Comparison of ENCODE assay signal across 8 cellular contexts in genomic region chr16:46607529-46607928, GRCh38. TPM values are rescaled to one million over a fixed set of nuclear protein-coding genes. Genes with fewer than 3 reads are reported as not detected.
DNase-seq lines count a peak whose midpoint lies in the region; ATAC-seq, FAIRE-seq and TF ChIP-seq lines count a peak whose summit lies in the region.

No MANE protein-coding gene starts in this region.

- FAIRE-seq in K562 (lab: Jason Lieb, UNC), result no peak

- CTCF ChIA-PET in K562 (lab: Yijun Ruan, JAX; ENCODE audit: low intra/inter-chr PET ratio), result interaction anchor here (1.5 kb wide), 1 partner anchor 54 kb away, joined by 7 read pairs; no protein-coding TSS in a partner anchor

- H2AFZ ChIP-seq in KMS-11 (ENCODE audit: low read depth) (no peak overlapping the region), K562 (ENCODE audit: low read depth, low read length) (no peak overlapping the region)

- ATAC-seq in K562 (peak; percentile 56), lung (ENCODE audit: insufficient read depth, low FRiP score) (no peak), HG02970 (IDR thresholded peaks at IDR 0.05; ENCODE audit: low FRiP score, unreplicated experiment) (no peak), HG03175 (IDR thresholded peaks at IDR 0.05; ENCODE audit: unreplicated experiment) (no peak), HG02852 (IDR thresholded peaks at IDR 0.05; ENCODE audit: unreplicated experiment) (no peak), HG03469 (IDR thresholded peaks at IDR 0.05; ENCODE audit: unreplicated experiment) (no peak)

- intact Hi-C loops in K562 (cut with micrococcal nuclease), result loop anchor here (5.0 kb wide), 1 partner anchor 50 kb away; no protein-coding TSS in a partner anchor

- no peaks in the 10 kb centered on the region for H3K9me3 ChIP-seq in K562 (replicated peaks; ENCODE audit: control insufficient read depth, insufficient read depth, low read depth, low read length)
- no peaks in the 10 kb centered on the region for H3K9me3 ChIP-seq in lung (ENCODE audit: control insufficient read depth in 2 of 2, insufficient read depth in 1 of 2, low read length in 1 of 2)

- DNase-seq in K562 (ENCODE audit: extremely low read depth in 1 of 4, low spot score in 3 of 4), result peak; percentile 17 to 35 (median 29)
- no peak for DNase-seq in lung (ENCODE audit: low spot score)

- TF ChIP-seq EP300 in K562 (IDR thresholded peaks at IDR 0.05; ENCODE audit: low read length), result no peak

- TF ChIP-seq POLR2A in K562 (conservative IDR thresholded peaks at IDR 0.05), result no peak

- no peaks in the 10 kb centered on the region for H3K9me1 ChIP-seq in K562 (ENCODE audit: control insufficient read depth, insufficient read depth, low read length)

- peaks cover 3% of the 10 kb centered on the region for H3K4me1 ChIP-seq in KMS-11 (ENCODE audit: low read depth, poor library complexity, severe bottlenecking)
- no peaks in the 10 kb centered on the region for H3K4me1 ChIP-seq in K562 (replicated peaks in 1 of 2; ENCODE audit: control insufficient read depth in 2 of 2, insufficient read depth in 2 of 2, low read length in 2 of 2)
- H3K4me1 ChIP-seq in lung (ENCODE audit: control insufficient read depth in 2 of 2, insufficient read depth in 2 of 2, low read length in 2 of 2), result no peaks in the 10 kb centered on the region

- no peak overlapping the region for H3K27ac ChIP-seq in C4-2B
- no peak overlapping the region for H3K27ac ChIP-seq in KMS-11
- H3K27ac ChIP-seq in K562 (ENCODE audit: extremely low read depth, low read depth, low read length), result no peak overlapping the region
- H3K27ac ChIP-seq in lung (ENCODE audit: low read depth in 1 of 2, low read length in 1 of 2), result no peak overlapping the region

- peak; percentile 55 to 59; a peak in 3 of 4 replicates for TF ChIP-seq RAD21 in K562 (CRISPR knock-in tag; conservative IDR thresholded peaks at IDR 0.05 in 1 of 2, IDR thresholded peaks at IDR 0.05 in 1 of 2)

- H3K4me3 ChIP-seq in KMS-11 (IDR thresholded peaks at IDR 0.05; ENCODE audit: insufficient read depth, low read depth, low read length) (no peak overlapping the region), K562 (no peak overlapping the region), lung (no peak overlapping the region)

- 18% methylated on average over 1 of the region's 1 CpG for WGBS in K562 (ENCODE audit: insufficient coverage, low coverage, missing lambda C conversion rate)
- WGBS in lung, 2 donors, result 75 to 86% methylated on average over 1 of the region's 1 CpG

- H3K36me3 ChIP-seq in KMS-11 (ENCODE audit: insufficient read depth) (no peaks in the 10 kb centered on the region), K562 (ENCODE audit: control insufficient read depth, insufficient read depth, low read length) (peaks cover 67% of the 10 kb centered on the region), lung (ENCODE audit: control insufficient read depth in 2 of 2, insufficient read depth in 2 of 2, low read length in 2 of 2) (no peaks in the 10 kb centered on the region)

- H3K27me3 ChIP-seq in KMS-11 (ENCODE audit: insufficient read depth, low read depth) (no peaks in the 10 kb centered on the region), K562 (ENCODE audit: control insufficient read depth in 2 of 2, insufficient read depth in 2 of 2, low read length in 2 of 2) (no peaks in the 10 kb centered on the region), lung (ENCODE audit: control insufficient read depth, insufficient read depth) (no peaks in the 10 kb centered on the region)

- in situ Hi-C loops in K562 (cut with MboI), result no loop called here

- no peak overlapping the region for H3K9ac ChIP-seq in KMS-11
- no peak overlapping the region for H3K9ac ChIP-seq in K562 (ENCODE audit: insufficient read depth in 1 of 2, low read depth in 2 of 2, low read length in 2 of 2)

- POLR2A ChIA-PET in K562 (lab: Yijun Ruan, JAX), result interaction anchor here (0.8 to 1.4 kb wide), 3 partner anchors 10 to 38 kb away, joined by 3 to 4 read pairs (median 3); partner anchors contain the start of gene SHCBP1

- peak; percentile 49 for TF ChIP-seq CTCF in C4-2B (conservative IDR thresholded peaks at IDR 0.05)
- TF ChIP-seq CTCF in KMS-11 (conservative IDR thresholded peaks at IDR 0.05; ENCODE audit: low read depth, low read length), result peak; percentile 29; the same call in 1 of the 2 replicates
- peak in 1 of 3 experiments; percentile 50; a peak in 2 of 6 replicates for TF ChIP-seq CTCF in K562 (IDR thresholded peaks at IDR 0.05 in 2 of 3, conservative IDR thresholded peaks at IDR 0.05 in 1 of 3; ENCODE audit: insufficient read depth in 2 of 3, low read depth in 1 of 3, low read length in 3 of 3)
- TF ChIP-seq CTCF in lung (IDR thresholded peaks at IDR 0.05; ENCODE audit: control extremely low read depth, extremely low read depth), result peak; percentile 27

- H4K20me1 ChIP-seq in KMS-11 (ENCODE audit: insufficient read depth), result no peaks in the 10 kb centered on the region
- H4K20me1 ChIP-seq in K562 (replicated peaks; ENCODE audit: control insufficient read depth, insufficient read depth, low read length), result no peaks in the 10 kb centered on the region

- H3K4me2 ChIP-seq in KMS-11 (no peak overlapping the region), K562 (ENCODE audit: insufficient read depth, low read length) (no peak overlapping the region)

- no TSS peak for BruUV-seq in K562 (replicated peaks; lab: Mats Ljungman, UMichigan)

- H3K79me2 ChIP-seq in KMS-11 (ENCODE audit: insufficient read depth, low read depth), result 0 out of 2 replicates have a peak, but pooled peaks cover 10% of the 10 kb centered on the region
- H3K79me2 ChIP-seq in K562 (ENCODE audit: control insufficient read depth, insufficient read depth, low read length), result no peaks in the 10 kb centered on the region

TF ChIP-seq in K562, 482 proteins besides CTCF, POLR2A, EP300 and RAD21:
- no peak for TF ChIP-seq SMARCA4 (IDR thresholded peaks at IDR 0.05)
- TF ChIP-seq CEBPG (CRISPR knock-in tag; IDR thresholded peaks at IDR 0.05), result no peak
- peak in 1 of 2 experiments; percentile 29; a peak in 1 of 4 replicates for TF ChIP-seq CEBPG (tag; conservative IDR thresholded peaks at IDR 0.05 in 1 of 2, IDR thresholded peaks at IDR 0.05 in 1 of 2)

RNA-seq across cellular contexts. Expression of gene SHCBP1, which starts 13.7 kb away (rescaled TPM):
- total RNA-seq in K562 (2011; cell fraction: chromatin; rRNA removed; ENCODE audit: low replicate concordance), result 57.4 and 121 TPM in 2 replicates
- total RNA-seq in K562 (2011; cell fraction: nucleolus; rRNA removed), result 24.3 and 35.9 TPM in 2 replicates
- 43.2 and 49.7 TPM in 2 replicates for total RNA-seq in K562 (2011; cell fraction: nucleoplasm; rRNA removed)
- total RNA-seq in K562 (2014; rRNA removed) (15.6 and 19.7 TPM in 2 replicates), K562 (2014; rRNA removed; fragmentation: Illumina TruSeq; extraction: Trizol) (22.3 and 22.4 TPM in 2 replicates), K562 (2015; rRNA removed; fragmentation: Illumina TruSeq; extraction: Trizol) (15.8 and 16.9 TPM in 2 replicates), K562 (2021) (18.0 and 18.2 TPM in 2 replicates), lung (1 to 10 TPM; 1.6 to 6.1 TPM)
- polyA plus RNA-seq in K562 (2011; rRNA removed) (21.3 and 29.6 TPM in 2 replicates), K562 (2014; fragmentation: Illumina TruSeq; extraction: Trizol) (18.0 and 21.0 TPM in 2 replicates), K562 (2014; fragmentation: Nextera tagmentation; extraction: Ambion mirVana) (1 to 10 TPM; 6.2 to 6.8 TPM), K562 (2014; rRNA removed) (20.6 and 21.1 TPM in 2 replicates), lung (1 to 10 TPM in 1 of 2 donors, under 1 TPM in 1; 0.96 to 1.5 TPM)
- polyA plus RNA-seq in K562 (2011; cell fraction: cytosol; rRNA removed), result 6.6 and 16.0 TPM in 2 replicates
- 13.6 and 19.8 TPM in 2 replicates for polyA plus RNA-seq in K562 (2011; cell fraction: nucleus; rRNA removed)
- polyA plus RNA-seq in K562 (2012), result 13.7 and 23.1 TPM in 2 replicates
- polyA minus RNA-seq in K562 (2011; rRNA and poly(A)+ RNA removed), result 47.5 and 52.1 TPM in 2 replicates
- 14.6 and 15.5 TPM in 2 replicates for polyA minus RNA-seq in K562 (2011; cell fraction: cytosol; rRNA and poly(A)+ RNA removed)
- polyA minus RNA-seq in K562 (2011; cell fraction: nucleus; rRNA and poly(A)+ RNA removed), result 24.6 and 42.8 TPM in 2 replicates
